ENCODE assay signal across 11 cellular contexts in genomic region chr12:43807361-43807760, GRCh38. TPM values are rescaled to one million over a fixed set of nuclear protein-coding genes. Genes with fewer than 3 reads are reported as not detected.
DNase-seq lines count a peak whose midpoint lies in the region; ATAC-seq and TF ChIP-seq lines count a peak whose summit lies in the region.
"Had no signal": no experiment of that assay in that cellular context is flagged by ENCODE, and none has a peak within 500 bp of the region (broad histone marks: within the 10 kb centered on the region; RNA-seq: fewer than 3 reads in every experiment).

No MANE protein-coding gene starts in this region.

- H3F3A ChIP-seq in SU-DHL-6 (ENCODE audit: insufficient read depth): no peaks in the 10 kb centered on the region

- intact Hi-C loops in body of pancreas (cut with DNase I): no loop called here

- H3K4me1 ChIP-seq in body of pancreas: peaks cover 17% of the 10 kb centered on the region
- H3K4me1 ChIP-seq: colonic mucosa had no signal

- H3K9me3 Mint-ChIP-seq in T-helper 2 cell treated with Interferon-gamma antibody and Interleukin-4, amounts not matched to agents 5 μg/mL and 100 μg/mL, for 36 hours: no peaks in the 10 kb centered on the region
- H3K9me3 Mint-ChIP-seq in glutamatergic neuron (ENCODE audit: unreplicated experiment): peaks cover 2% of the 10 kb centered on the region
- H3K9me3 Mint-ChIP-seq in stimulated activated effector memory CD8-positive, alpha-beta T cell treated with anti-CD3 and anti-CD28 coated beads, Interleukin-12 subunit alpha, Interleukin-12 subunit beta, amount 100 ng/mL, for 72 hours: no peaks in the 10 kb centered on the region

- peak overlapping the region; percentile 79 for H3K4me2 ChIP-seq in SU-DHL-6 (ENCODE audit: low read depth, low read length, poor library complexity, severe bottlenecking)

- no peak for ATAC-seq in stimulated activated effector memory CD8-positive, alpha-beta T cell treated with anti-CD3 and anti-CD28 coated beads, Interleukin-12 subunit alpha, Interleukin-12 subunit beta, amount 100 ng/mL, for 72 hours
- no peak for ATAC-seq in body of pancreas
- ATAC-seq: left cardiac atrium had no signal

- H3K4me3 Mint-ChIP-seq in T-helper 2 cell treated with Interferon-gamma antibody and Interleukin-4, amounts not matched to agents 5 μg/mL and 100 μg/mL, for 36 hours: peak overlapping the region; percentile 98
- peak overlapping the region; percentile 100 for H3K4me3 Mint-ChIP-seq in glutamatergic neuron (ENCODE audit: unreplicated experiment)
- H3K4me3 Mint-ChIP-seq in stimulated activated effector memory CD8-positive, alpha-beta T cell treated with anti-CD3 and anti-CD28 coated beads, Interleukin-12 subunit alpha, Interleukin-12 subunit beta, amount 100 ng/mL, for 72 hours: peak overlapping the region; percentile 94

- H3K9me2 ChIP-seq in SU-DHL-6 (replicated peaks; ENCODE audit: insufficient read depth, low read length): no peaks in the 10 kb centered on the region

- no peak for TF ChIP-seq POLR2A in body of pancreas (IDR thresholded peaks at IDR 0.05)

- peak overlapping the region; percentile 83 for H2AFZ ChIP-seq in SU-DHL-6 (ENCODE audit: low read depth, low read length, severe bottlenecking)

- peak overlapping the region; percentile 89 for H3K9ac ChIP-seq in SU-DHL-6 (ENCODE audit: low read length)

- H3K27me3 ChIP-seq in SU-DHL-6 (ENCODE audit: low read length): no peaks in the 10 kb centered on the region
- no peaks in the 10 kb centered on the region for H3K27me3 ChIP-seq in body of pancreas
- H3K27me3 ChIP-seq: colonic mucosa had no signal

- H3K27ac Mint-ChIP-seq in T-helper 2 cell treated with Interferon-gamma antibody and Interleukin-4, amounts not matched to agents 5 μg/mL and 100 μg/mL, for 36 hours: no peak overlapping the region
- no peak overlapping the region for H3K27ac Mint-ChIP-seq in glutamatergic neuron (ENCODE audit: unreplicated experiment)
- H3K27ac Mint-ChIP-seq in stimulated activated effector memory CD8-positive, alpha-beta T cell treated with anti-CD3 and anti-CD28 coated beads, Interleukin-12 subunit alpha, Interleukin-12 subunit beta, amount 100 ng/mL, for 72 hours: peak overlapping the region; percentile 99

- H3K27ac ChIP-seq in SU-DHL-6 (ENCODE audit: low read depth, low read length) (no peak overlapping the region), body of pancreas (peak overlapping the region in 2 of 4 donors; percentile 1 to 98)

- peaks cover 9% of the 10 kb centered on the region for H4K20me1 ChIP-seq in SU-DHL-6 (ENCODE audit: low read depth, low read length)

- H3K79me2 ChIP-seq in SU-DHL-6 (ENCODE audit: insufficient read depth, low read length): peaks cover 37% of the 10 kb centered on the region

- TF ChIP-seq CTCF in SU-DHL-6 (IDR thresholded peaks at IDR 0.05; ENCODE audit: insufficient read depth, low read length, poor library complexity, severe bottlenecking): no peak
- TF ChIP-seq CTCF in glutamatergic neuron (IDR thresholded peaks at IDR 0.05; ENCODE audit: partially characterized antibody, unreplicated experiment): no peak
- TF ChIP-seq CTCF in body of pancreas (IDR thresholded peaks at IDR 0.05): no peak

- DNase-seq in T-helper 2 cell treated with Interferon-gamma antibody and Interleukin-4, amounts not matched to agents 5 μg/mL and 100 μg/mL, for 36 hours (ENCODE audit: low spot score): no peak
- no peak for DNase-seq in T-helper 2 cell
- DNase-seq in glutamatergic neuron: no peak
- no peak for DNase-seq in stimulated activated effector memory CD8-positive, alpha-beta T cell treated with anti-CD3 and anti-CD28 coated beads, Interleukin-12 subunit alpha, Interleukin-12 subunit beta, amount 100 ng/mL, for 72 hours (ENCODE audit: low spot score in 2 of 2)
- DNase-seq in NCI-H2107 treated with DMSO at 0.1 percent for 48 hours (lab: John Stamatoyannopoulos, UW; ENCODE audit: unreplicated experiment): no peak
- DNase-seq in kidney glomerular epithelial cell (lab: John Stamatoyannopoulos, UW): no peak
- no peak for DNase-seq in body of pancreas
- DNase-seq: colonic mucosa, left cardiac atrium, WERI-Rb-1 had no signal

- H3K4me3 ChIP-seq in SU-DHL-6 (ENCODE audit: insufficient read depth, low read length, poor library complexity, severe bottlenecking): no peak overlapping the region
- H3K4me3 ChIP-seq in body of pancreas: no peak overlapping the region

- peaks cover 10% of the 10 kb centered on the region for H3K36me3 Mint-ChIP-seq in T-helper 2 cell treated with Interferon-gamma antibody and Interleukin-4, amounts not matched to agents 5 μg/mL and 100 μg/mL, for 36 hours (ENCODE audit: low read depth)
- H3K36me3 Mint-ChIP-seq in glutamatergic neuron (ENCODE audit: unreplicated experiment): no peaks in the 10 kb centered on the region
- H3K36me3 Mint-ChIP-seq in stimulated activated effector memory CD8-positive, alpha-beta T cell treated with anti-CD3 and anti-CD28 coated beads, Interleukin-12 subunit alpha, Interleukin-12 subunit beta, amount 100 ng/mL, for 72 hours: peaks cover 43% of the 10 kb centered on the region

- 85 to 94% methylated on average over 3 of the region's 3 CpGs for WGBS in body of pancreas, 2 donors

- H3K4me1 Mint-ChIP-seq in T-helper 2 cell treated with Interferon-gamma antibody and Interleukin-4, amounts not matched to agents 5 μg/mL and 100 μg/mL, for 36 hours (ENCODE audit: low read depth): peaks cover 27% of the 10 kb centered on the region
- peaks cover 6% of the 10 kb centered on the region for H3K4me1 Mint-ChIP-seq in glutamatergic neuron (ENCODE audit: low read depth, unreplicated experiment)
- peaks cover 6% of the 10 kb centered on the region for H3K4me1 Mint-ChIP-seq in stimulated activated effector memory CD8-positive, alpha-beta T cell treated with anti-CD3 and anti-CD28 coated beads, Interleukin-12 subunit alpha, Interleukin-12 subunit beta, amount 100 ng/mL, for 72 hours

- H3K27me3 Mint-ChIP-seq in T-helper 2 cell treated with Interferon-gamma antibody and Interleukin-4, amounts not matched to agents 5 μg/mL and 100 μg/mL, for 36 hours (ENCODE audit: low read depth): peaks cover 10% of the 10 kb centered on the region
- H3K27me3 Mint-ChIP-seq in glutamatergic neuron (ENCODE audit: unreplicated experiment): peaks cover 11% of the 10 kb centered on the region

- H3K36me3 ChIP-seq in SU-DHL-6 (ENCODE audit: low read length) (peaks cover 19% of the 10 kb centered on the region), body of pancreas (replicated peaks in 1 of 2; ENCODE audit: insufficient read depth in 1 of 2, low read depth in 2 of 2) (no peaks in the 10 kb centered on the region)
- H3K36me3 ChIP-seq: colonic mucosa had no signal

- H3K9me3 ChIP-seq in SU-DHL-6 (ENCODE audit: insufficient read depth, low read length): no peaks in the 10 kb centered on the region
- no peaks in the 10 kb centered on the region for H3K9me3 ChIP-seq in body of pancreas
- H3K9me3 ChIP-seq: colonic mucosa had no signal

RNA-seq across cellular contexts. Expression of gene TWF1, which starts 1.2 kb away (rescaled TPM):
- 30.1 TPM for total RNA-seq in glutamatergic neuron (ENCODE audit: unreplicated experiment)
- total RNA-seq in body of pancreas: 10 to 100 TPM; 18.8 to 45.4 TPM

RNA-seq across cellular contexts. Expression of gene TMEM117, which starts 28.5 kb away (rescaled TPM):
- not detected for total RNA-seq in glutamatergic neuron (ENCODE audit: unreplicated experiment)
- 10 to 100 TPM; 19.2 to 23.4 TPM for total RNA-seq in body of pancreas

RNA-seq across cellular contexts. Expression of gene IRAK4, which starts 48.6 kb away (rescaled TPM):
- 12.1 TPM for total RNA-seq in glutamatergic neuron (ENCODE audit: unreplicated experiment)
- 10 to 100 TPM; 17.5 to 33.7 TPM for total RNA-seq in body of pancreas

RNA-seq across cellular contexts. Expression of gene PUS7L, which starts 48.8 kb away (rescaled TPM):
- 19.8 TPM for total RNA-seq in glutamatergic neuron (ENCODE audit: unreplicated experiment)
- total RNA-seq in body of pancreas: 10 to 100 TPM in 1 of 2 donors, 1 to 10 TPM in 1; 7.3 to 14.8 TPM

Comparison
In these comparisons a context has a peak if more than half of its experiments do, and no peak if none do; other contexts are left out.
1. RNA of gene TMEM117, which starts 28.5 kb away (total RNA-seq): 19.2 to 23.4 TPM in body of pancreas; not detected in glutamatergic neuron (single experiment); every median in the first group is over 10 times any median in the second.
2. Peak in every context shown above with its lines, with median percentiles within 50 percentile points of each other: H3K4me3 Mint-ChIP-seq.